26 cellular contexts compared by ENCODE assay signal in the genomic region with DNA sequence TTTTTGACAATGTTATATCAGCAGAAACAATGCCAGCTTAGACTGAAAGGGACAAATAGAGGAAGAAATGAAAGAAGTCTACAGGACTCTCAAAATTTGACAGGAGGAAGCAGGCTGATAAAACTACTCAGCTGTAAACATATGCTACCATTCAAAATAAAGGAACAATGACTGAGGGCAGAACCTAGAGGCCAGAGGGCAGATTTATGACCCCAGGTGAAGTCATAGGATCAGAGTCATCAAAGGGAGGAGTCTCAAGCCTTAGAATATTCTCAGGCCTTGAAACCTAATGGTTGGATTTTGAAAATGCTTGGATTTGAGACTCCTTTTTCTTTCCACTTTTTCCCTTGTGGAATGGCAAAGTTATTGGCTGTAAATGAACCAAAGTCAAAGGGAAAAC. TPM values are rescaled to one million over a fixed set of nuclear protein-coding genes. Genes with fewer than 3 reads are reported as not detected.
"Had no signal": no experiment of that assay in that cellular context is flagged by ENCODE, and none has a peak within 500 bp of the region (broad histone marks: within the 10 kb centered on the region; RNA-seq: fewer than 3 reads in every experiment).

No MANE protein-coding gene starts in this region.

- H3K4me1 Mint-ChIP-seq: activated B cell treated with CpG ODN at 0.5 μM for 24 hours; activated CD4-positive, alpha-beta T cell treated with anti-CD3 and anti-CD28 coated beads for 36 hours; nephron; stimulated activated effector memory CD8-positive, alpha-beta T cell treated with anti-CD3 and anti-CD28 coated beads, Interleukin-12 subunit alpha, Interleukin-12 subunit beta, amount 100 ng/mL, for 72 hours; stimulated activated naive CD8-positive, alpha-beta T cell treated with anti-CD3 and anti-CD28 coated beads, Interleukin-15, amount 100 ng/mL, for 72 hours had no signal

- H3K9me3 ChIP-seq: ascending aorta, esophagus muscularis mucosa, neutrophil, ovary, prostate gland, right atrium auricular region, tibial artery had no signal

- ATAC-seq: activated CD4-positive, alpha-beta T cell treated with anti-CD3 and anti-CD28 coated beads for 36 hours; activated naive CD4-positive, alpha-beta T cell treated with anti-CD3 and anti-CD28 coated beads, Interleukin-2, amount 50 U/mL, for 72 hours; activated T-helper 17 cell treated with anti-CD3 and anti-CD28 coated beads, Interleukin-2, amount 50 U/mL, for 72 hours; stimulated activated effector memory CD8-positive, alpha-beta T cell treated with anti-CD3 and anti-CD28 coated beads, Interleukin-12 subunit alpha, Interleukin-12 subunit beta, amount 100 ng/mL, for 72 hours; stimulated activated naive CD8-positive, alpha-beta T cell treated with anti-CD3 and anti-CD28 coated beads, Interleukin-15, amount 100 ng/mL, for 72 hours had no signal

- H3K4me3 ChIP-seq: ascending aorta, esophagus muscularis mucosa, ovary, prostate gland, right atrium auricular region, tibial artery had no signal

- H3K4me3 Mint-ChIP-seq: activated B cell treated with CpG ODN at 0.5 μM for 24 hours; activated CD4-positive, alpha-beta T cell treated with anti-CD3 and anti-CD28 coated beads for 36 hours; activated T-cell treated with anti-CD3 and anti-CD28 coated beads, Interleukin-2, amount 50 U/mL, for 24 hours; activated T-helper 17 cell treated with anti-CD3 and anti-CD28 coated beads, Interleukin-2, amount 50 U/mL, for 72 hours; nephron; stimulated activated effector memory CD8-positive, alpha-beta T cell treated with anti-CD3 and anti-CD28 coated beads, Interleukin-12 subunit alpha, Interleukin-12 subunit beta, amount 100 ng/mL, for 72 hours; stimulated activated naive CD8-positive, alpha-beta T cell treated with anti-CD3 and anti-CD28 coated beads, Interleukin-15, amount 100 ng/mL, for 72 hours had no signal

- H3K27me3 ChIP-seq: ascending aorta, brain microvascular endothelial cell, esophagus muscularis mucosa, neutrophil, ovary, right atrium auricular region, tibial artery had no signal

- H3K36me3 ChIP-seq: ascending aorta, brain microvascular endothelial cell, esophagus muscularis mucosa, neutrophil, ovary, prostate gland, right atrium auricular region, tibial artery had no signal

- H3K36me3 Mint-ChIP-seq: activated naive CD4-positive, alpha-beta T cell treated with anti-CD3 and anti-CD28 coated beads, Interleukin-2, amount 50 U/mL, for 72 hours; stimulated activated effector memory CD8-positive, alpha-beta T cell treated with anti-CD3 and anti-CD28 coated beads, Interleukin-12 subunit alpha, Interleukin-12 subunit beta, amount 100 ng/mL, for 72 hours had no signal

- DNase-seq: activated B cell treated with CpG ODN at 0.5 μM for 24 hours; activated CD4-positive, alpha-beta T cell treated with anti-CD3 and anti-CD28 coated beads for 36 hours; activated CD4-positive, alpha-beta T cell treated with anti-CD3 and anti-CD28 coated beads, Interleukin-2, amount 50 U/mL, for 4 hours; activated CD8-positive, alpha-beta memory T cell treated with anti-CD3 and anti-CD28 coated beads for 24 hours; activated CD8-positive, alpha-beta memory T cell treated with anti-CD3 and anti-CD28 coated beads, Interleukin-2, amount 50 U/mL, for 4 hours; activated T-cell treated with anti-CD3 and anti-CD28 coated beads, Interleukin-2, amount 50 U/mL, for 24 hours; brain microvascular endothelial cell; caudate nucleus; effector memory CD4-positive, alpha-beta T cell; head of caudate nucleus; ovary; stimulated activated CD4-positive, alpha-beta T cell treated with anti-CD3 and anti-CD28 coated beads, Interleukin-12 subunit alpha, Interleukin-12 subunit beta, amount 100 ng/mL, for 4 hours; stimulated activated naive CD8-positive, alpha-beta T cell treated with anti-CD3 and anti-CD28 coated beads, Interleukin-15, amount 100 ng/mL, for 72 hours; tibial artery had no signal

- H3K27me3 Mint-ChIP-seq: activated B cell treated with CpG ODN at 0.5 μM for 24 hours; activated CD4-positive, alpha-beta T cell treated with anti-CD3 and anti-CD28 coated beads for 36 hours; activated T-helper 17 cell treated with anti-CD3 and anti-CD28 coated beads, Interleukin-2, amount 50 U/mL, for 72 hours; stimulated activated naive CD8-positive, alpha-beta T cell treated with anti-CD3 and anti-CD28 coated beads, Interleukin-15, amount 100 ng/mL, for 72 hours had no signal

- H3K27ac Mint-ChIP-seq: activated B cell treated with CpG ODN at 0.5 μM for 24 hours; activated CD4-positive, alpha-beta T cell treated with anti-CD3 and anti-CD28 coated beads for 36 hours; activated naive CD4-positive, alpha-beta T cell treated with anti-CD3 and anti-CD28 coated beads, Interleukin-2, amount 50 U/mL, for 72 hours; activated T-cell treated with anti-CD3 and anti-CD28 coated beads, Interleukin-2, amount 50 U/mL, for 24 hours; activated T-helper 17 cell treated with anti-CD3 and anti-CD28 coated beads, Interleukin-2, amount 50 U/mL, for 72 hours; nephron; stimulated activated effector memory CD8-positive, alpha-beta T cell treated with anti-CD3 and anti-CD28 coated beads, Interleukin-12 subunit alpha, Interleukin-12 subunit beta, amount 100 ng/mL, for 72 hours; stimulated activated naive CD8-positive, alpha-beta T cell treated with anti-CD3 and anti-CD28 coated beads, Interleukin-15, amount 100 ng/mL, for 72 hours had no signal

- H3K27ac ChIP-seq: ascending aorta, brain microvascular endothelial cell, esophagus muscularis mucosa, neutrophil, ovary, prostate gland, right atrium auricular region, tibial artery had no signal

- H3K4me1 ChIP-seq: ascending aorta, prostate gland, right atrium auricular region, tibial artery had no signal

- H3K9me3 Mint-ChIP-seq: activated B cell treated with CpG ODN at 0.5 μM for 24 hours; activated naive CD4-positive, alpha-beta T cell treated with anti-CD3 and anti-CD28 coated beads, Interleukin-2, amount 50 U/mL, for 72 hours; activated T-cell treated with anti-CD3 and anti-CD28 coated beads, Interleukin-2, amount 50 U/mL, for 24 hours; activated T-helper 17 cell treated with anti-CD3 and anti-CD28 coated beads, Interleukin-2, amount 50 U/mL, for 72 hours; stimulated activated effector memory CD8-positive, alpha-beta T cell treated with anti-CD3 and anti-CD28 coated beads, Interleukin-12 subunit alpha, Interleukin-12 subunit beta, amount 100 ng/mL, for 72 hours; stimulated activated naive CD8-positive, alpha-beta T cell treated with anti-CD3 and anti-CD28 coated beads, Interleukin-15, amount 100 ng/mL, for 72 hours had no signal

RNA-seq across cellular contexts. Expression of gene SYTL5, which starts 17.0 kb away (rescaled TPM):
- total RNA-seq: activated B cell treated with CpG ODN at 0.5 μM for 24 hours; activated CD4-positive, alpha-beta T cell treated with anti-CD3 and anti-CD28 coated beads for 36 hours; activated naive CD4-positive, alpha-beta T cell treated with anti-CD3 and anti-CD28 coated beads, Interleukin-2, amount 50 U/mL, for 72 hours; ascending aorta; dermis microvascular lymphatic vessel endothelial cell; endothelial cell of umbilical vein; esophagus muscularis mucosa; T-helper 2 cell treated with Interferon-gamma antibody and Interleukin-4, amounts not matched to agents 100 ng/mL and 5 ng/mL, for 36 hours had no signal
